In the genomic region with DNA sequence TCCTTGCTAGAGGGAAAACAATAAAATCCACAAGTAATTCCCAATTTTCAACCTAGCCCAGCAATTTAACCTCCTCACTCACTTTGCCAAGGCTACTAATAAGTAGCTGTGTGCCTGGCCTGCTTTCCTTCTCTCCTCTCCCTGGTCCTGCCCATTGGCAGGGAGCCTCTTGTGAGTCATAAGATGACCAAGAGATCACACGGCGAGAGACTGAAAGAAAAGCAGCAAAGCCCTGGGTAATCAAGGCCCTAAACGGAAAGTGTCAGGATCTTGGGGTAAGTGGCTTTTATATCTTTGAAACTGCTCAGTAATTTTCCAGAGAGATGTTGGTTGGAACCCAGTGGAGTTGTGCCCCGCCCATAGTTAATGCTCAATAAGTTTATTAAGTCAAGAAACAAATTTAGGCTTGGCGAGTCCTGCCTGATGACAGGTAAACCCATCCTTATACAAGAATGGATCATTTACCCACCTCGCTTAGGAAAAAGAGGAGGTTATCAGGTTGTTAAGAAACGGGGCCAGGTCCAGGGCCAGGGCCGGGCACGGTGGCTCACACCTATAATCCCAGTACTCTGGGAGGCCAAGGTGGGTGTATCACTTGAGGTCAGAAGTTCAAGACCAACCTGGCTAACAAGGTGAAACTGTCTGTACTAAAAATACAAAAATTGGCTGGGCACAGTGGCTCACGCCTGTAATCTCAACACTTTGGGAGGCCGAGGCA, we compare ENCODE assay signal across 2 cellular contexts.
TF ChIP-seq lines count a peak whose summit lies in the region.

No MANE protein-coding gene starts in this region.

TF ChIP-seq in HCT116, 20 proteins besides CTCF, POLR2A, EP300 and RAD21:
- TF ChIP-seq SIN3A (IDR thresholded peaks at IDR 0.05; ENCODE audit: low read depth) (no peak), POLR2AphosphoS5 (IDR thresholded peaks at IDR 0.05; ENCODE audit: low read depth, low read length) (peak; percentile 60; the same call in 1 of the 2 replicates), TCF7L2 (IDR thresholded peaks at IDR 0.05; ENCODE audit: borderline replicate concordance, extremely low read depth, insufficient read depth, insufficient read length) (peak; percentile 20), EZH2phosphoT487 (IDR thresholded peaks at IDR 0.05; ENCODE audit: borderline replicate concordance) (no peak), SRF (IDR thresholded peaks at IDR 0.05; ENCODE audit: low read depth) (peak; percentile 46; the same call in 1 of the 2 replicates), EGR1 (IDR thresholded peaks at IDR 0.05; ENCODE audit: low read depth) (no peak), CBX3 (IDR thresholded peaks at IDR 0.05; ENCODE audit: low read depth) (peak; percentile 88; the same call in 1 of the 2 replicates), YY1 (IDR thresholded peaks at IDR 0.05; ENCODE audit: extremely low read depth, insufficient replicate concordance, low read depth, low read length) (peak; percentile 42), JUND (IDR thresholded peaks at IDR 0.05) (peak; percentile 85), EZH2 (IDR thresholded peaks at IDR 0.05) (no peak), CEBPB (IDR thresholded peaks at IDR 0.05; ENCODE audit: low read depth) (peak; percentile 45; the same call in 1 of the 2 replicates), SP1 (IDR thresholded peaks at IDR 0.05; ENCODE audit: low read depth) (peak; percentile 81), ELF1 (IDR thresholded peaks at IDR 0.05; ENCODE audit: borderline replicate concordance, low read depth) (no peak), FOSL1 (IDR thresholded peaks at IDR 0.05; ENCODE audit: low read depth) (peak; percentile 88), ZNF274 (IDR thresholded peaks at IDR 0.05; ENCODE audit: low read depth, low read length) (no peak)
- TF ChIP-seq, protein P1, sequence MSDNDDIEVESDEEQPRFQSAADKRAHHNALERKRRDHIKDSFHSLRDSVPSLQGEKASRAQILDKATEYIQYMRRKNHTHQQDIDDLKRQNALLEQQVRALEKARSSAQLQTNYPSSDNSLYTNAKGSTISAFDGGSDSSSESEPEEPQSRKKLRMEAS (IDR thresholded peaks at IDR 0.05), result peak; percentile 39; the same call in 1 of the 2 replicates
- TF ChIP-seq, protein P2, sequence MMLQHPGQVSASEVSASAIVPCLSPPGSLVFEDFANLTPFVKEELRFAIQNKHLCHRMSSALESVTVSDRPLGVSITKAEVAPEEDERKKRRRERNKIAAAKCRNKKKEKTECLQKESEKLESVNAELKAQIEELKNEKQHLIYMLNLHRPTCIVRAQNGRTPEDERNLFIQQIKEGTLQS (IDR thresholded peaks at IDR 0.05), result no peak

TF ChIP-seq in GM12878, 131 proteins besides CTCF, POLR2A, EP300 and RAD21:
- TF ChIP-seq IKZF2 (IDR thresholded peaks at IDR 0.05), result no peak
- TF ChIP-seq, protein P3, sequence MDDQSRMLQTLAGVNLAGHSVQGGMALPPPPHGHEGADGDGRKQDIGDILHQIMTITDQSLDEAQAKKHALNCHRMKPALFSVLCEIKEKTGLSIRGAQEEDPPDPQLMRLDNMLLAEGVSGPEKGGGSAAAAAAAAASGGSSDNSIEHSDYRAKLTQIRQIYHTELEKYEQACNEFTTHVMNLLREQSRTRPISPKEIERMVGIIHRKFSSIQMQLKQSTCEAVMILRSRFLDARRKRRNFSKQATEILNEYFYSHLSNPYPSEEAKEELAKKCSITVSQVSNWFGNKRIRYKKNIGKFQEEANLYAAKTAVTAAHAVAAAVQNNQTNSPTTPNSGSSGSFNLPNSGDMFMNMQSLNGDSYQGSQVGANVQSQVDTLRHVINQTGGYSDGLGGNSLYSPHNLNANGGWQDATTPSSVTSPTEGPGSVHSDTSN (IDR thresholded peaks at IDR 0.05; ENCODE audit: insufficient replicate concordance, low read depth, low read length), result no peak
- no peak for TF ChIP-seq POLR2AphosphoS2 (IDR thresholded peaks at IDR 0.05; ENCODE audit: low read depth, low read length)
- TF ChIP-seq, protein P4, sequence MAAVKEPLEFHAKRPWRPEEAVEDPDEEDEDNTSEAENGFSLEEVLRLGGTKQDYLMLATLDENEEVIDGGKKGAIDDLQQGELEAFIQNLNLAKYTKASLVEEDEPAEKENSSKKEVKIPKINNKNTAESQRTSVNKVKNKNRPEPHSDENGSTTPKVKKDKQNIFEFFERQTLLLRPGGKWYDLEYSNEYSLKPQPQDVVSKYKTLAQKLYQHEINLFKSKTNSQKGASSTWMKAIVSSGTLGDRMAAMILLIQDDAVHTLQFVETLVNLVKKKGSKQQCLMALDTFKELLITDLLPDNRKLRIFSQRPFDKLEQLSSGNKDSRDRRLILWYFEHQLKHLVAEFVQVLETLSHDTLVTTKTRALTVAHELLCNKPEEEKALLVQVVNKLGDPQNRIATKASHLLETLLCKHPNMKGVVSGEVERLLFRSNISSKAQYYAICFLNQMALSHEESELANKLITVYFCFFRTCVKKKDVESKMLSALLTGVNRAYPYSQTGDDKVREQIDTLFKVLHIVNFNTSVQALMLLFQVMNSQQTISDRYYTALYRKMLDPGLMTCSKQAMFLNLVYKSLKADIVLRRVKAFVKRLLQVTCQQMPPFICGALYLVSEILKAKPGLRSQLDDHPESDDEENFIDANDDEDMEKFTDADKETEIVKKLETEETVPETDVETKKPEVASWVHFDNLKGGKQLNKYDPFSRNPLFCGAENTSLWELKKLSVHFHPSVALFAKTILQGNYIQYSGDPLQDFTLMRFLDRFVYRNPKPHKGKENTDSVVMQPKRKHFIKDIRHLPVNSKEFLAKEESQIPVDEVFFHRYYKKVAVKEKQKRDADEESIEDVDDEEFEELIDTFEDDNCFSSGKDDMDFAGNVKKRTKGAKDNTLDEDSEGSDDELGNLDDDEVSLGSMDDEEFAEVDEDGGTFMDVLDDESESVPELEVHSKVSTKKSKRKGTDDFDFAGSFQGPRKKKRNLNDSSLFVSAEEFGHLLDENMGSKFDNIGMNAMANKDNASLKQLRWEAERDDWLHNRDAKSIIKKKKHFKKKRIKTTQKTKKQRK (IDR thresholded peaks at IDR 0.05; ENCODE audit: low read depth, low read length), result no peak
- TF ChIP-seq NR2C2 (IDR thresholded peaks at IDR 0.05; ENCODE audit: borderline replicate concordance, control insufficient read depth, insufficient read length, low read depth), result no peak
- TF ChIP-seq KLF5 (IDR thresholded peaks at IDR 0.05; ENCODE audit: partially characterized antibody), result no peak
- no peak for TF ChIP-seq NFYA (IDR thresholded peaks at IDR 0.05; ENCODE audit: borderline replicate concordance, low read depth, low read length)
- TF ChIP-seq, protein P5, sequence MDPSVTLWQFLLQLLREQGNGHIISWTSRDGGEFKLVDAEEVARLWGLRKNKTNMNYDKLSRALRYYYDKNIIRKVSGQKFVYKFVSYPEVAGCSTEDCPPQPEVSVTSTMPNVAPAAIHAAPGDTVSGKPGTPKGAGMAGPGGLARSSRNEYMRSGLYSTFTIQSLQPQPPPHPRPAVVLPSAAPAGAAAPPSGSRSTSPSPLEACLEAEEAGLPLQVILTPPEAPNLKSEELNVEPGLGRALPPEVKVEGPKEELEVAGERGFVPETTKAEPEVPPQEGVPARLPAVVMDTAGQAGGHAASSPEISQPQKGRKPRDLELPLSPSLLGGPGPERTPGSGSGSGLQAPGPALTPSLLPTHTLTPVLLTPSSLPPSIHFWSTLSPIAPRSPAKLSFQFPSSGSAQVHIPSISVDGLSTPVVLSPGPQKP (IDR thresholded peaks at IDR 0.05; ENCODE audit: low read depth, low read length), result no peak
- no peak for TF ChIP-seq ASH2L (IDR thresholded peaks at IDR 0.05; ENCODE audit: borderline replicate concordance, low read depth)
- TF ChIP-seq ETV6 (conservative IDR thresholded peaks at IDR 0.05 in 1 of 2, IDR thresholded peaks at IDR 0.05 in 1 of 2; ENCODE audit: borderline replicate concordance in 1 of 2, low read depth in 1 of 2), result no peak
- TF ChIP-seq, protein P6, sequence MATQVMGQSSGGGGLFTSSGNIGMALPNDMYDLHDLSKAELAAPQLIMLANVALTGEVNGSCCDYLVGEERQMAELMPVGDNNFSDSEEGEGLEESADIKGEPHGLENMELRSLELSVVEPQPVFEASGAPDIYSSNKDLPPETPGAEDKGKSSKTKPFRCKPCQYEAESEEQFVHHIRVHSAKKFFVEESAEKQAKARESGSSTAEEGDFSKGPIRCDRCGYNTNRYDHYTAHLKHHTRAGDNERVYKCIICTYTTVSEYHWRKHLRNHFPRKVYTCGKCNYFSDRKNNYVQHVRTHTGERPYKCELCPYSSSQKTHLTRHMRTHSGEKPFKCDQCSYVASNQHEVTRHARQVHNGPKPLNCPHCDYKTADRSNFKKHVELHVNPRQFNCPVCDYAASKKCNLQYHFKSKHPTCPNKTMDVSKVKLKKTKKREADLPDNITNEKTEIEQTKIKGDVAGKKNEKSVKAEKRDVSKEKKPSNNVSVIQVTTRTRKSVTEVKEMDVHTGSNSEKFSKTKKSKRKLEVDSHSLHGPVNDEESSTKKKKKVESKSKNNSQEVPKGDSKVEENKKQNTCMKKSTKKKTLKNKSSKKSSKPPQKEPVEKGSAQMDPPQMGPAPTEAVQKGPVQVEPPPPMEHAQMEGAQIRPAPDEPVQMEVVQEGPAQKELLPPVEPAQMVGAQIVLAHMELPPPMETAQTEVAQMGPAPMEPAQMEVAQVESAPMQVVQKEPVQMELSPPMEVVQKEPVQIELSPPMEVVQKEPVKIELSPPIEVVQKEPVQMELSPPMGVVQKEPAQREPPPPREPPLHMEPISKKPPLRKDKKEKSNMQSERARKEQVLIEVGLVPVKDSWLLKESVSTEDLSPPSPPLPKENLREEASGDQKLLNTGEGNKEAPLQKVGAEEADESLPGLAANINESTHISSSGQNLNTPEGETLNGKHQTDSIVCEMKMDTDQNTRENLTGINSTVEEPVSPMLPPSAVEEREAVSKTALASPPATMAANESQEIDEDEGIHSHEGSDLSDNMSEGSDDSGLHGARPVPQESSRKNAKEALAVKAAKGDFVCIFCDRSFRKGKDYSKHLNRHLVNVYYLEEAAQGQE (IDR thresholded peaks at IDR 0.05; ENCODE audit: low read depth, low read length), result no peak
